In the genomic region with DNA sequence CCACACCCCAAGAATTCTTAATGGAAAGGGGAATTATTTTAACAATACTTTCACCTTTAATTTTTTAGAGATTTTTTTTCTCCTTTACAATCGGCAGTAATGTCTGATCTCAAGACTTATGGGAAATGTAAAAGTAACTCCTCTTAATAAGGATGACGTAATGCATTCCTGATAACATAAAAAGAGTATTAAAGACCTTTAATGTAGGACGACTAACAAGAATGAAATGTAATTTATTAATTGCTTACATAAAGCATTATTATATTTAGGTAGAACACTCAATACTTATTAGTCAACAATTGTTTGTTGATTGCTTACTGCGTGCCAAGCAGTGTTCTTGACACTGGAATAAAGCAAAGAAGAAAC, we compare ENCODE assay signal across 2 cellular contexts.
TF ChIP-seq lines count a peak whose summit lies in the region.

No MANE protein-coding gene starts in this region.

TF ChIP-seq in SK-N-SH treated with all-trans-retinoic acid at 6 μM for 48 hours, 23 proteins besides CTCF, POLR2A, EP300 and RAD21 (continued from another document):
- TF ChIP-seq, protein P1, sequence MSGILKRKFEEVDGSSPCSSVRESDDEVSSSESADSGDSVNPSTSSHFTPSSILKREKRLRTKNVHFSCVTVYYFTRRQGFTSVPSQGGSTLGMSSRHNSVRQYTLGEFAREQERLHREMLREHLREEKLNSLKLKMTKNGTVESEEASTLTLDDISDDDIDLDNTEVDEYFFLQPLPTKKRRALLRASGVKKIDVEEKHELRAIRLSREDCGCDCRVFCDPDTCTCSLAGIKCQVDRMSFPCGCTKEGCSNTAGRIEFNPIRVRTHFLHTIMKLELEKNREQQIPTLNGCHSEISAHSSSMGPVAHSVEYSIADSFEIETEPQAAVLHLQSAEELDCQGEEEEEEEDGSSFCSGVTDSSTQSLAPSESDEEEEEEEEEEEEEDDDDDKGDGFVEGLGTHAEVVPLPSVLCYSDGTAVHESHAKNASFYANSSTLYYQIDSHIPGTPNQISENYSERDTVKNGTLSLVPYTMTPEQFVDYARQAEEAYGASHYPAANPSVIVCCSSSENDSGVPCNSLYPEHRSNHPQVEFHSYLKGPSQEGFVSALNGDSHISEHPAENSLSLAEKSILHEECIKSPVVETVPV (CRISPR knock-in tag; IDR thresholded peaks at IDR 0.05) = no peak
- TF ChIP-seq PATZ1 (CRISPR knock-in tag; IDR thresholded peaks at IDR 0.05; ENCODE audit: borderline replicate concordance) (no peak), ARNTL (CRISPR knock-in tag; IDR thresholded peaks at IDR 0.05; ENCODE audit: borderline replicate concordance, low read depth) (no peak), ZNF70 (CRISPR knock-in tag; IDR thresholded peaks at IDR 0.05) (no peak), SNAI2 (CRISPR knock-in tag; IDR thresholded peaks at IDR 0.05) (no peak), ZFP30 (CRISPR knock-in tag; IDR thresholded peaks at IDR 0.05) (no peak), ZC3H10 (CRISPR knock-in tag; IDR thresholded peaks at IDR 0.05) (no peak), RARB (CRISPR knock-in tag; IDR thresholded peaks at IDR 0.05) (no peak), TCF4 (CRISPR knock-in tag; IDR thresholded peaks at IDR 0.05; ENCODE audit: borderline replicate concordance) (no peak)

TF ChIP-seq in K562, 482 proteins besides CTCF, POLR2A, EP300 and RAD21:
- TF ChIP-seq, protein P2, sequence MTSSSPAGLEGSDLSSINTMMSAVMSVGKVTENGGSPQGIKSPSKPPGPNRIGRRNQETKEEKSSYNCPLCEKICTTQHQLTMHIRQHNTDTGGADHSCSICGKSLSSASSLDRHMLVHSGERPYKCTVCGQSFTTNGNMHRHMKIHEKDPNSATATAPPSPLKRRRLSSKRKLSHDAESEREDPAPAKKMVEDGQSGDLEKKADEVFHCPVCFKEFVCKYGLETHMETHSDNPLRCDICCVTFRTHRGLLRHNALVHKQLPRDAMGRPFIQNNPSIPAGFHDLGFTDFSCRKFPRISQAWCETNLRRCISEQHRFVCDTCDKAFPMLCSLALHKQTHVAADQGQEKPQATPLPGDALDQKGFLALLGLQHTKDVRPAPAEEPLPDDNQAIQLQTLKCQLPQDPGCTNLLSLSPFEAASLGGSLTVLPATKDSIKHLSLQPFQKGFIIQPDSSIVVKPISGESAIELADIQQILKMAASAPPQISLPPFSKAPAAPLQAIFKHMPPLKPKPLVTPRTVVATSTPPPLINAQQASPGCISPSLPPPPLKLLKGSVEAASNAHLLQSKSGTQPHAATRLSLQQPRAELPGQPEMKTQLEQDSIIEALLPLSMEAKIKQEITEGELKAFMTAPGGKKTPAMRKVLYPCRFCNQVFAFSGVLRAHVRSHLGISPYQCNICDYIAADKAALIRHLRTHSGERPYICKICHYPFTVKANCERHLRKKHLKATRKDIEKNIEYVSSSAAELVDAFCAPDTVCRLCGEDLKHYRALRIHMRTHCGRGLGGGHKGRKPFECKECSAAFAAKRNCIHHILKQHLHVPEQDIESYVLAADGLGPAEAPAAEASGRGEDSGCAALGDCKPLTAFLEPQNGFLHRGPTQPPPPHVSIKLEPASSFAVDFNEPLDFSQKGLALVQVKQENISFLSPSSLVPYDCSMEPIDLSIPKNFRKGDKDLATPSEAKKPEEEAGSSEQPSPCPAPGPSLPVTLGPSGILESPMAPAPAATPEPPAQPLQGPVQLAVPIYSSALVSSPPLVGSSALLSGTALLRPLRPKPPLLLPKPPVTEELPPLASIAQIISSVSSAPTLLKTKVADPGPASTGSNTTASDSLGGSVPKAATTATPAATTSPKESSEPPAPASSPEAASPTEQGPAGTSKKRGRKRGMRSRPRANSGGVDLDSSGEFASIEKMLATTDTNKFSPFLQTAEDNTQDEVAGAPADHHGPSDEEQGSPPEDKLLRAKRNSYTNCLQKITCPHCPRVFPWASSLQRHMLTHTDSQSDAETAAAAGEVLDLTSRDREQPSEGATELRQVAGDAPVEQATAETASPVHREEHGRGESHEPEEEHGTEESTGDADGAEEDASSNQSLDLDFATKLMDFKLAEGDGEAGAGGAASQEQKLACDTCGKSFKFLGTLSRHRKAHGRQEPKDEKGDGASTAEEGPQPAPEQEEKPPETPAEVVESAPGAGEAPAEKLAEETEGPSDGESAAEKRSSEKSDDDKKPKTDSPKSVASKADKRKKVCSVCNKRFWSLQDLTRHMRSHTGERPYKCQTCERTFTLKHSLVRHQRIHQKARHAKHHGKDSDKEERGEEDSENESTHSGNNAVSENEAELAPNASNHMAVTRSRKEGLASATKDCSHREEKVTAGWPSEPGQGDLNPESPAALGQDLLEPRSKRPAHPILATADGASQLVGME (CRISPR knock-in tag; IDR thresholded peaks at IDR 0.05) = no peak
- no peak for TF ChIP-seq TSC22D4 (tag; IDR thresholded peaks at IDR 0.05)
- TF ChIP-seq FOSL1 (tag; conservative IDR thresholded peaks at IDR 0.05) = no peak
- no peak for TF ChIP-seq KDM2B (CRISPR knock-in tag; IDR thresholded peaks at IDR 0.05)
- peak; percentile 17; the same call in 1 of the 2 replicates for TF ChIP-seq ATF7 (IDR thresholded peaks at IDR 0.05)
- TF ChIP-seq, protein P3, sequence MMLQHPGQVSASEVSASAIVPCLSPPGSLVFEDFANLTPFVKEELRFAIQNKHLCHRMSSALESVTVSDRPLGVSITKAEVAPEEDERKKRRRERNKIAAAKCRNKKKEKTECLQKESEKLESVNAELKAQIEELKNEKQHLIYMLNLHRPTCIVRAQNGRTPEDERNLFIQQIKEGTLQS (IDR thresholded peaks at IDR 0.05) = peak; percentile 21; the same call in 1 of the 2 replicates
- TF ChIP-seq, protein P3 (CRISPR knock-in tag; conservative IDR thresholded peaks at IDR 0.05) = no peak
- TF ChIP-seq MEF2D (tag; conservative IDR thresholded peaks at IDR 0.05; ENCODE audit: low read depth) = no peak
